In the genomic region with DNA sequence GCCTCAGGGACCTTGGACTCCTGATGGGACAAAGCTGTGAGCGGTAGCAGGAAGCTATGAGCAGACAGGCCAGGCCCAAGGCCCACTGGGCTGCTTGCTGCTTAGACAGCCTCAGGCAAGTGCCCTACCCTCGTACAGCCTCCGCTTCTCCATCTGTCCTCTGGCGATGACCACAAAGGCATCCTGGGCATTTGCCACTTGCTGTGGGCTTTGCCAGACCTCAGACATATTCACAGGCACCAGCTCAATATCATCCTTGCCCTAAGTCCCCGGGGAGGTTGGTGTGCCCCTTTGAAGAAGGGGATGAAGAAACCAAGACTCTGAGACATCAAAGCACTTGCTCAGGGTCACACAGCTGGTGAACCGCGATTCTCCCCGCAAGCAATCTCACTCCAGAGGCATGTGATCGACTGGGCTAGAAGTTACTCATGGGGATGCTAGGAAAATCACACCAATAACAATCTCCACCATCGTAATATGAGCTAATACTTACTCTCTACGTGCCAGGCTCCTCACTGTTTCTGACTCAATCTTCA, we compare ENCODE assay signal across 14 cellular contexts. TPM values are rescaled to one million over a fixed set of nuclear protein-coding genes. Genes with fewer than 3 reads are reported as not detected.
A peak's percentile ranks its signal among the peaks of the same experiment; 100 is the strongest.
DNase-seq lines count a peak whose midpoint lies in the region; ATAC-seq and TF ChIP-seq lines count a peak whose summit lies in the region.
"Had no signal": no experiment of that assay in that cellular context is flagged by ENCODE, and none has a peak within 500 bp of the region (broad histone marks: within the 10 kb centered on the region; RNA-seq: fewer than 3 reads in every experiment).

No MANE protein-coding gene starts in this region.

- H3K27me3 ChIP-seq in AG04450 (ENCODE audit: control insufficient read depth, insufficient read depth, low read length) (no peaks in the 10 kb centered on the region), HAP-1 (ENCODE audit: low read depth) (no peaks in the 10 kb centered on the region)
- H3K27me3 ChIP-seq: cardiac muscle cell had no signal

- H3K4me3 ChIP-seq in AG04450 (ENCODE audit: low read depth, low read length) (no peak overlapping the region), astrocyte of the cerebellum (ENCODE audit: low read depth, low read length) (no peak overlapping the region), HAP-1 (no peak overlapping the region)
- H3K4me3 ChIP-seq: cardiac muscle cell had no signal

- H3K36me3 ChIP-seq in HAP-1 (replicated peaks): no peaks in the 10 kb centered on the region
- H3K36me3 ChIP-seq: cardiac muscle cell had no signal

- H3K4me1 ChIP-seq in HAP-1: no peaks in the 10 kb centered on the region

- POLR2A ChIA-PET in AG04450 (lab: Yijun Ruan, JAX): interaction anchor here (0.6 to 1.3 kb wide), 3 partner anchors 14 to 29 kb away, joined by 3 to 7 read pairs (median 4); no protein-coding TSS in a partner anchor

- TF ChIP-seq CTCF in AG04450 (IDR thresholded peaks at IDR 0.05; ENCODE audit: low read depth, low read length): no peak
- no peak for TF ChIP-seq CTCF in astrocyte of the cerebellum (IDR thresholded peaks at IDR 0.05; ENCODE audit: low read depth, low read length, missing control alignments)

- in situ Hi-C loops in astrocyte of the cerebellum (cut with HindIII; ENCODE audit: low sequenced_read_pairs) (no loop called here), HAP-1 (cut with MboI; ENCODE audit: low sequenced_read_pairs) (no loop called here)

- ATAC-seq in GM21576 (IDR thresholded peaks at IDR 0.05; ENCODE audit: unreplicated experiment) (no peak), HG03432 (IDR thresholded peaks at IDR 0.05; ENCODE audit: unreplicated experiment) (no peak)
- ATAC-seq in activated T-cell treated with anti-CD3 and anti-CD28 coated beads, Interleukin-2, amount 50 U/mL, for 72 hours (replicated peaks in 1 of 2): no peak

- H3K4me3 Mint-ChIP-seq in activated T-cell treated with anti-CD3 and anti-CD28 coated beads, Interleukin-2, amount 50 U/mL, for 72 hours: no peak overlapping the region

- no peaks in the 10 kb centered on the region for H3K27me3 Mint-ChIP-seq in activated T-cell treated with anti-CD3 and anti-CD28 coated beads, Interleukin-2, amount 50 U/mL, for 72 hours (ENCODE audit: low read depth)

- H3K27ac Mint-ChIP-seq in activated T-cell treated with anti-CD3 and anti-CD28 coated beads, Interleukin-2, amount 50 U/mL, for 72 hours: no peak overlapping the region

- no peaks in the 10 kb centered on the region for H3K9me3 ChIP-seq in AG04450 (ENCODE audit: control insufficient read depth, insufficient read depth, low read length)
- no peaks in the 10 kb centered on the region for H3K9me3 ChIP-seq in HAP-1

- CTCF ChIA-PET in AG04450 (lab: Charles Lee): no interaction called here

- peak overlapping the region; percentile 80 for H3K27ac ChIP-seq in AG04450 (ENCODE audit: low read depth, low read length)
- H3K27ac ChIP-seq: cardiac muscle cell, VCaP had no signal

- H3K9me3 Mint-ChIP-seq in activated T-cell treated with anti-CD3 and anti-CD28 coated beads, Interleukin-2, amount 50 U/mL, for 72 hours: no peaks in the 10 kb centered on the region

- H3K4me1 Mint-ChIP-seq in activated T-cell treated with anti-CD3 and anti-CD28 coated beads, Interleukin-2, amount 50 U/mL, for 72 hours (ENCODE audit: low read depth): no peaks in the 10 kb centered on the region

- H3K36me3 Mint-ChIP-seq in activated T-cell treated with anti-CD3 and anti-CD28 coated beads, Interleukin-2, amount 50 U/mL, for 72 hours (ENCODE audit: insufficient read depth in 2 of 2): no peaks in the 10 kb centered on the region

- DNase-seq in AG04450 (ENCODE audit: low read depth, low spot score) (peak; percentile 81), HS-27A (ENCODE audit: low read depth) (peak; percentile 97), astrocyte of the cerebellum (ENCODE audit: low read depth) (peak; percentile 78), iris pigment epithelial cell (ENCODE audit: low read depth) (peak; percentile 97), HAP-1 (ENCODE audit: low spot score in 2 of 2) (no peak)
- DNase-seq in activated T-cell treated with anti-CD3 and anti-CD28 coated beads, Interleukin-2, amount 50 U/mL, for 72 hours: no peak
- DNase-seq: NCI-H2029 treated with DMSO at 0.1 percent for 48 hours, retina had no signal

RNA-seq across cellular contexts. Expression of gene PPL, which starts 21.7 kb away (rescaled TPM):
- 2.0 and 2.2 TPM in 2 replicates for polyA plus RNA-seq in AG04450 (2011; rRNA removed)
- 2.9 and 3.9 TPM in 2 replicates for polyA minus RNA-seq in AG04450 (2011; rRNA and poly(A)+ RNA removed)
- total RNA-seq in activated T-cell treated with anti-CD3 and anti-CD28 coated beads, Interleukin-2, amount 50 U/mL, for 72 hours: under 1 TPM; 0.09 to 0.22 TPM

RNA-seq across cellular contexts. Expression of gene SEC14L5, which starts 42.8 kb away (rescaled TPM):
- 0.05 and 0.06 TPM in 2 replicates for polyA plus RNA-seq in AG04450 (2011; rRNA removed)
- polyA minus RNA-seq in AG04450 (2011; rRNA and poly(A)+ RNA removed): 0.52 TPM in 1 of 2 replicates, not detected in the other
- under 1 TPM in 1 of 2 donors, not detected in 1; 0.02 TPM for total RNA-seq in activated T-cell treated with anti-CD3 and anti-CD28 coated beads, Interleukin-2, amount 50 U/mL, for 72 hours
- total RNA-seq: ureter had no signal
- polyA plus RNA-seq: BJ, cardiac muscle cell had no signal

Comparison
In these comparisons a context has a peak if more than half of its experiments do, and no peak if none do; other contexts are left out.
1. DNase-seq: peak in AG04450 (single experiment), HS-27A (single experiment), astrocyte of the cerebellum (single experiment) and iris pigment epithelial cell (single experiment); none in HAP-1 (0 of 2) and activated T-cell treated with anti-CD3 and anti-CD28 coated beads, Interleukin-2, amount 50 U/mL, for 72 hours (0 of 2).